In genomic region chr19:33759356-33759755, GRCh38 we compare ENCODE assay signal across 26 cellular contexts.
"Had no signal": no experiment of that assay in that cellular context is flagged by ENCODE, and none has a peak within 500 bp of the region (broad histone marks: within the 10 kb centered on the region; RNA-seq: fewer than 3 reads in every experiment).

No MANE protein-coding gene starts in this region.

- H3K36me3 Mint-ChIP-seq: naive thymus-derived CD4-positive, alpha-beta T cell; natural killer cell; neural progenitor cell; stimulated activated effector memory CD8-positive, alpha-beta T cell treated with anti-CD3 and anti-CD28 coated beads, Interleukin-12 subunit alpha, Interleukin-12 subunit beta, amount 100 ng/mL, for 72 hours; stimulated activated naive B cell treated with anti-CD40 and anti-IgM and Interleukin-4, amounts not matched to agents 10 μg/mL and 1 μg/mL and 100 μg/mL, for 72 hours; type B pancreatic cell had no signal

- H3K4me2 ChIP-seq: neural progenitor cell had no signal

- H3K36me3 ChIP-seq: neural progenitor cell, pancreas, right lobe of liver, sigmoid colon, stomach, thoracic aorta, tibial artery, transverse colon, upper lobe of right lung, uterus had no signal

- H3K9me3 Mint-ChIP-seq: naive thymus-derived CD4-positive, alpha-beta T cell; natural killer cell; nephron; neural progenitor cell; stimulated activated effector memory CD8-positive, alpha-beta T cell treated with anti-CD3 and anti-CD28 coated beads, Interleukin-12 subunit alpha, Interleukin-12 subunit beta, amount 100 ng/mL, for 72 hours; stimulated activated naive CD8-positive, alpha-beta T cell treated with anti-CD3 and anti-CD28 coated beads, Interleukin-15, Interleukin-2, amounts not matched to agents 100 ng/mL and 50 ng/mL, for 24 hours; type B pancreatic cell had no signal

- H2AFZ ChIP-seq: neural progenitor cell had no signal

- H3K4me3 Mint-ChIP-seq: naive thymus-derived CD4-positive, alpha-beta T cell; natural killer cell; nephron; neural progenitor cell; stimulated activated effector memory CD8-positive, alpha-beta T cell treated with anti-CD3 and anti-CD28 coated beads, Interleukin-12 subunit alpha, Interleukin-12 subunit beta, amount 100 ng/mL, for 72 hours; stimulated activated naive B cell treated with anti-CD40 and anti-IgM and Interleukin-4, amounts not matched to agents 10 μg/mL and 1 μg/mL and 100 μg/mL, for 72 hours; stimulated activated naive CD8-positive, alpha-beta T cell treated with anti-CD3 and anti-CD28 coated beads, Interleukin-15, Interleukin-2, amounts not matched to agents 100 ng/mL and 50 ng/mL, for 24 hours; type B pancreatic cell had no signal

- ATAC-seq: naive thymus-derived CD4-positive, alpha-beta T cell; natural killer cell; pancreas; right cardiac atrium; right lobe of liver; stimulated activated naive B cell treated with anti-CD40 and anti-IgM and Interleukin-4, amounts not matched to agents 10 μg/mL and 1 μg/mL and 100 μg/mL, for 72 hours had no signal

- H3K4me1 ChIP-seq: neural progenitor cell, psoas muscle, right lobe of liver, transverse colon, uterus had no signal

- H3K9me3 ChIP-seq: pancreas, psoas muscle, right lobe of liver, sigmoid colon, stomach, thoracic aorta, tibial artery, transverse colon, upper lobe of right lung, uterus had no signal

- H3K27me3 ChIP-seq: neural progenitor cell, pancreas, right lobe of liver, transverse colon, uterus had no signal

- H3K27ac Mint-ChIP-seq: naive thymus-derived CD4-positive, alpha-beta T cell; natural killer cell; neural progenitor cell; stimulated activated effector memory CD8-positive, alpha-beta T cell treated with anti-CD3 and anti-CD28 coated beads, Interleukin-12 subunit alpha, Interleukin-12 subunit beta, amount 100 ng/mL, for 72 hours; stimulated activated naive B cell treated with anti-CD40 and anti-IgM and Interleukin-4, amounts not matched to agents 10 μg/mL and 1 μg/mL and 100 μg/mL, for 72 hours; stimulated activated naive CD8-positive, alpha-beta T cell treated with anti-CD3 and anti-CD28 coated beads, Interleukin-15, Interleukin-2, amounts not matched to agents 100 ng/mL and 50 ng/mL, for 24 hours had no signal

- H3K4me3 ChIP-seq: neural progenitor cell, pancreas, psoas muscle, right lobe of liver, sigmoid colon, stomach, thoracic aorta, tibial artery, transverse colon, upper lobe of right lung, uterus had no signal

- H3K4me1 Mint-ChIP-seq: natural killer cell; stimulated activated effector memory CD8-positive, alpha-beta T cell treated with anti-CD3 and anti-CD28 coated beads, Interleukin-12 subunit alpha, Interleukin-12 subunit beta, amount 100 ng/mL, for 72 hours; stimulated activated naive B cell treated with anti-CD40 and anti-IgM and Interleukin-4, amounts not matched to agents 10 μg/mL and 1 μg/mL and 100 μg/mL, for 72 hours had no signal

- H3K27ac ChIP-seq: neural progenitor cell, pancreas, psoas muscle, right lobe of liver, sigmoid colon, stomach, thoracic aorta, tibial artery, transverse colon, uterus had no signal

- H3K27me3 Mint-ChIP-seq: stimulated activated naive CD8-positive, alpha-beta T cell treated with anti-CD3 and anti-CD28 coated beads, Interleukin-15, Interleukin-2, amounts not matched to agents 100 ng/mL and 50 ng/mL, for 24 hours had no signal

- DNase-seq: naive thymus-derived CD4-positive, alpha-beta T cell; natural killer cell; occipital lobe; psoas muscle; right cardiac atrium; right lobe of liver; sigmoid colon; small intestine; stimulated activated CD4-positive, alpha-beta T cell treated with anti-CD3 and anti-CD28 coated beads, Interleukin-15, amount 100 ng/mL, for 24 hours; stimulated activated CD4-positive, alpha-beta T cell treated with anti-CD3 and anti-CD28 coated beads, Interleukin-2, amount 100 ng/mL, for 24 hours; stimulated activated CD4-positive, alpha-beta T cell treated with anti-CD3 and anti-CD28 coated beads, Interleukin-2, amount 100 ng/mL, for 48 hours; stimulated activated CD4-positive, alpha-beta T cell treated with anti-CD3 and anti-CD28 coated beads, Interleukin-4, amount 100 ng/mL, for 24 hours; stimulated activated naive B cell treated with anti-CD40 and anti-IgM and Interleukin-4, amounts not matched to agents 10 μg/mL and 1 μg/mL and 100 μg/mL, for 72 hours; stimulated activated naive CD4-positive, alpha-beta T cell treated with Interleukin-2 at 50 U/mL for 16 hours; stomach; tibial artery; transverse colon; uterus had no signal

- H3K9ac ChIP-seq: neural progenitor cell had no signal
